ENCODE assay signal across 9 cellular contexts in the genomic region with DNA sequence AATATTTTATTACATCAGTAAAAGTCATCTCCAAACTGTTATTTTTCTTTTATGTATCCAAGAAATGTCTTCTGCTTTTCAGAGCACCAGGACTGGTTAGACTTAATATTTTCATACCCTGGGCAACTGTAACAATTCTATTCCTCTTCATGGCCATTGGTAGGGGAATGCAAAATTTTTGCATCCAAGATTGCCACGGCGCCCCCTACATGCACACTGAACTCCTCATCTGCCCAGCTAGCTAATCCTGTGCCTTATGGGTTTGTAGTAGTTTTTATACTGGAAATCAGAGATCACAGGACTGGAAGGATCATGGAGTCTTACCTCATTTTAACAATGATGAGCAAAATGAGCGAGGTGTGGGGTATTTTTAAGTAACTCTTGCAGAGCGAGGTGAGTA.
A peak's percentile ranks its signal among the peaks of the same experiment; 100 is the strongest.
DNase-seq lines count a peak whose midpoint lies in the region; ATAC-seq and TF ChIP-seq lines count a peak whose summit lies in the region.
"Had no signal": no experiment of that assay in that cellular context is flagged by ENCODE, and none has a peak within 500 bp of the region (broad histone marks: within the 10 kb centered on the region; RNA-seq: fewer than 3 reads in every experiment).

No MANE protein-coding gene starts in this region.

- H3K4me3 Mint-ChIP-seq in activated naive CD4-positive, alpha-beta T cell treated with anti-CD3 and anti-CD28 coated beads, Interleukin-2, amount 50 U/mL, for 24 hours: peak overlapping the region; percentile 26

- ATAC-seq in DND-41 (ENCODE audit: insufficient read depth, low read depth) (no peak), lung (ENCODE audit: insufficient read depth, low FRiP score) (no peak), GM18858 (IDR thresholded peaks at IDR 0.05; ENCODE audit: unreplicated experiment) (no peak), GM18870 (IDR thresholded peaks at IDR 0.05; ENCODE audit: unreplicated experiment) (no peak)

- H3K27me3 Mint-ChIP-seq in activated naive CD4-positive, alpha-beta T cell treated with anti-CD3 and anti-CD28 coated beads, Interleukin-2, amount 50 U/mL, for 24 hours: no peaks in the 10 kb centered on the region

- H3K4me1 ChIP-seq in DND-41 (ENCODE audit: insufficient read depth, low read length): no peaks in the 10 kb centered on the region
- H3K4me1 ChIP-seq in OCI-LY3 (ENCODE audit: low read length): no peaks in the 10 kb centered on the region
- peaks cover 0 to under 1% of the 10 kb centered on the region in 2 donors for H3K4me1 ChIP-seq in lung (ENCODE audit: control insufficient read depth in 2 of 2, insufficient read depth in 2 of 2, low read length in 2 of 2)

- H3K4me1 Mint-ChIP-seq in activated naive CD4-positive, alpha-beta T cell treated with anti-CD3 and anti-CD28 coated beads, Interleukin-2, amount 50 U/mL, for 24 hours: peaks cover 63% of the 10 kb centered on the region

- peak overlapping the region; percentile 74 for H3K27ac Mint-ChIP-seq in activated naive CD4-positive, alpha-beta T cell treated with anti-CD3 and anti-CD28 coated beads, Interleukin-2, amount 50 U/mL, for 24 hours

- no peak overlapping the region for H3K4me2 ChIP-seq in DND-41 (ENCODE audit: insufficient read depth, low read length)
- no peak overlapping the region for H3K4me2 ChIP-seq in OCI-LY3 (ENCODE audit: low read length)

- peaks cover 17% of the 10 kb centered on the region for H3K36me3 ChIP-seq in DND-41 (ENCODE audit: insufficient read depth, low read length)
- H3K36me3 ChIP-seq in OCI-LY3 (replicated peaks; ENCODE audit: low read depth, low read length): no peaks in the 10 kb centered on the region
- H3K36me3 ChIP-seq in lung (ENCODE audit: control insufficient read depth in 2 of 2, insufficient read depth in 2 of 2, low read length in 2 of 2): peaks cover 13 to 15% of the 10 kb centered on the region in 2 donors
- H3K36me3 ChIP-seq: thoracic aorta had no signal

- no peak overlapping the region for H3K27ac ChIP-seq in DND-41 (ENCODE audit: low read length)
- no peak overlapping the region for H3K27ac ChIP-seq in OCI-LY3 (ENCODE audit: low read length)
- H3K27ac ChIP-seq in lung (ENCODE audit: low read depth in 1 of 2, low read length in 1 of 2): no peak overlapping the region
- H3K27ac ChIP-seq: thoracic aorta had no signal

- H3K9me3 Mint-ChIP-seq in activated naive CD4-positive, alpha-beta T cell treated with anti-CD3 and anti-CD28 coated beads, Interleukin-2, amount 50 U/mL, for 24 hours: no peaks in the 10 kb centered on the region

- H3K9ac ChIP-seq in DND-41 (ENCODE audit: low read depth, low read length) (no peak overlapping the region), OCI-LY3 (ENCODE audit: low read length) (no peak overlapping the region)

- H3K27me3 ChIP-seq in DND-41 (ENCODE audit: insufficient read depth, low read length, poor library complexity): no peaks in the 10 kb centered on the region
- H3K27me3 ChIP-seq in OCI-LY3 (ENCODE audit: low read depth, low read length): 0 out of 2 replicates have a peak, but pooled peaks cover 7% of the 10 kb centered on the region
- no peaks in the 10 kb centered on the region for H3K27me3 ChIP-seq in lung (ENCODE audit: control insufficient read depth, insufficient read depth)

- 90 to 93% methylated on average over 4 of the region's 4 CpGs for WGBS in lung, 2 donors

- TF ChIP-seq CTCF in DND-41 (IDR thresholded peaks at IDR 0.05; ENCODE audit: borderline replicate concordance, extremely low read depth, low read length, poor library complexity, severe bottlenecking): peak; percentile 63
- TF ChIP-seq CTCF in OCI-LY3 (IDR thresholded peaks at IDR 0.05; ENCODE audit: low read depth, low read length): peak; percentile 73
- TF ChIP-seq CTCF in lung (IDR thresholded peaks at IDR 0.05; ENCODE audit: control extremely low read depth, extremely low read depth): peak; percentile 38

- peaks cover 12% of the 10 kb centered on the region for H3K36me3 Mint-ChIP-seq in activated naive CD4-positive, alpha-beta T cell treated with anti-CD3 and anti-CD28 coated beads, Interleukin-2, amount 50 U/mL, for 24 hours

- no peaks in the 10 kb centered on the region for H3K79me2 ChIP-seq in DND-41 (ENCODE audit: insufficient read depth, low read length)
- no peaks in the 10 kb centered on the region for H3K79me2 ChIP-seq in OCI-LY3 (ENCODE audit: low read length)

- H3K4me3 ChIP-seq in DND-41 (ENCODE audit: low read depth in 1 of 2, low read length in 2 of 2) (no peak overlapping the region), OCI-LY3 (ENCODE audit: low read length) (no peak overlapping the region), lung (no peak overlapping the region)
- H3K4me3 ChIP-seq: thoracic aorta had no signal

- DNase-seq in DND-41 (peak; percentile 30), lung (ENCODE audit: low spot score) (peak; percentile 41), iPS-NIHi7 (ENCODE audit: extremely low spot score) (no peak), AG08396 (ENCODE audit: low spot score) (no peak)

- no peaks in the 10 kb centered on the region for H4K20me1 ChIP-seq in DND-41 (ENCODE audit: insufficient read depth, low read length)
- no peaks in the 10 kb centered on the region for H4K20me1 ChIP-seq in OCI-LY3 (ENCODE audit: insufficient read depth, low read length)

- H3K9me3 ChIP-seq in DND-41 (ENCODE audit: insufficient read depth, low read length, severe bottlenecking) (no peaks in the 10 kb centered on the region), OCI-LY3 (ENCODE audit: insufficient read depth, low read length) (no peaks in the 10 kb centered on the region), lung (ENCODE audit: control insufficient read depth in 2 of 2, insufficient read depth in 1 of 2, low read length in 1 of 2) (no peaks in the 10 kb centered on the region)
- H3K9me3 ChIP-seq: thoracic aorta had no signal

- H2AFZ ChIP-seq in DND-41 (ENCODE audit: low read depth, low read length) (no peak overlapping the region), OCI-LY3 (ENCODE audit: low read depth, low read length) (no peak overlapping the region)

Comparison
In these comparisons a context has a peak if more than half of its experiments do, and no peak if none do; other contexts are left out.
1. DNase-seq: peak in DND-41 (single experiment) and lung (single experiment); none in iPS-NIHi7 (single experiment) and AG08396 (single experiment).
2. Peak in every context shown above with its lines, with median percentiles within 50 percentile points of each other: CTCF ChIP-seq.